In genomic region chr2:42106257-42106816, GRCh38 we compare ENCODE assay signal across 1 cellular context.
TF ChIP-seq lines count a peak whose summit lies in the region.

No MANE protein-coding gene starts in this region.

TF ChIP-seq in GM23338, 12 proteins besides CTCF, POLR2A, EP300 and RAD21 (continued from another document):
- no peak for TF ChIP-seq ZNF331 (CRISPR knock-in tag; IDR thresholded peaks at IDR 0.05; ENCODE audit: low read depth)
- no peak for TF ChIP-seq ZNF462 (CRISPR knock-in tag; IDR thresholded peaks at IDR 0.05)
- TF ChIP-seq NANOG (IDR thresholded peaks at IDR 0.05; ENCODE audit: borderline replicate concordance) = no peak
TF ChIP-seq in GM23338: peak in this region for 0.
